In the genomic region with DNA sequence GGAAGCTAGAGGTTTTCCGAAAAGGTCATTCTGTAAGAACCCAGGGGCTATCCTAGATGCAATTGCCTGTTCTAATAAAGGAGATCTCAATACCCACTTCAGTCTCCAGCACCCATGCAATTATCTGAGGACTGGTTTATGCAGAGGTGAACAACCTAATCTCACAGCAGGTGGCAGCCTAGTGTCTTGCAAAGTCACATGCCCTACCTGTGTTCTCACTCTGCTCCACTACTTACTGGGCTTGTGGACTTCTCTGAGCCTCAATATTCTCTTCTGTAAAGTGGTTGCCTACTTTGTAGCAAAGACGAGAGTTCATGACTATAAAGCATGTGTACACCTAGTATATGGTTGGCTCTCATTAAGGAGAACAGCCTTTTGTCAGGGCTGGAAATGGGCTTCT, we compare ENCODE assay signal across 8 cellular contexts. TPM values are rescaled to one million over a fixed set of nuclear protein-coding genes. Genes with fewer than 3 reads are reported as not detected.
DNase-seq lines count a peak whose midpoint lies in the region; ATAC-seq and TF ChIP-seq lines count a peak whose summit lies in the region.

No MANE protein-coding gene starts in this region.

- no peak overlapping the region for H3K27ac Mint-ChIP-seq in CD4-positive, CD25-positive, alpha-beta regulatory T cell

- no peak overlapping the region for H3K4me3 Mint-ChIP-seq in CD4-positive, CD25-positive, alpha-beta regulatory T cell

- ATAC-seq in CD4-positive, CD25-positive, alpha-beta regulatory T cell (ENCODE audit: low read depth in 2 of 2), result no peak
- ATAC-seq in GM18519 (IDR thresholded peaks at IDR 0.05; ENCODE audit: low FRiP score, unreplicated experiment) (peak; percentile 61), HG03342 (IDR thresholded peaks at IDR 0.05; ENCODE audit: unreplicated experiment) (no peak)

- peaks cover 0 to 1% (median 0%) of the 10 kb centered on the region in 7 donors for H3K9me3 Mint-ChIP-seq in CD4-positive, CD25-positive, alpha-beta regulatory T cell

- H3K4me1 ChIP-seq in CD4-positive, CD25-positive, alpha-beta regulatory T cell (ENCODE audit: control insufficient read depth, insufficient read depth, low read length, poor library complexity, severe bottlenecking), result no peaks in the 10 kb centered on the region

- intact Hi-C loops in posterior cingulate gyrus (cut with DNase I), result no loop called here

- TF ChIP-seq CTCF in LNCAP (IDR thresholded peaks at IDR 0.05) (peak; percentile 66), kidney epithelial cell (IDR thresholded peaks at IDR 0.05; ENCODE audit: insufficient read depth, low read length, poor library complexity, severe bottlenecking) (peak; percentile 59)

- DNase-seq in CD4-positive, CD25-positive, alpha-beta regulatory T cell, result peak in 2 of 3 donors; percentile 23 to 37
- DNase-seq in SW480 (ENCODE audit: low spot score) (peak; percentile 64), kidney epithelial cell (ENCODE audit: low read depth) (no peak), posterior cingulate gyrus (no peak), anterior cingulate cortex (lab: John Stamatoyannopoulos, UW) (no peak)

- no peaks in the 10 kb centered on the region for H3K9me3 ChIP-seq in CD4-positive, CD25-positive, alpha-beta regulatory T cell (ENCODE audit: control insufficient read depth in 2 of 2, low read length in 2 of 2)

- H3K27me3 Mint-ChIP-seq in CD4-positive, CD25-positive, alpha-beta regulatory T cell, result peaks cover 13% of the 10 kb centered on the region

- H3K4me3 ChIP-seq in CD4-positive, CD25-positive, alpha-beta regulatory T cell (ENCODE audit: low read depth, low read length), result no peak overlapping the region
- no peak overlapping the region for H3K4me3 ChIP-seq in kidney epithelial cell (ENCODE audit: low read depth, low read length)

- H3K27ac ChIP-seq in CD4-positive, CD25-positive, alpha-beta regulatory T cell (ENCODE audit: insufficient read depth, low read length, poor library complexity, severe bottlenecking), result no peak overlapping the region

- no peaks in the 10 kb centered on the region for H3K36me3 Mint-ChIP-seq in CD4-positive, CD25-positive, alpha-beta regulatory T cell

- no peaks in the 10 kb centered on the region for H3K4me1 Mint-ChIP-seq in CD4-positive, CD25-positive, alpha-beta regulatory T cell

- no peaks in the 10 kb centered on the region for H3K36me3 ChIP-seq in CD4-positive, CD25-positive, alpha-beta regulatory T cell (ENCODE audit: control insufficient read depth, insufficient read depth, low read length)
- H3K36me3 ChIP-seq in kidney epithelial cell (ENCODE audit: control insufficient read depth, insufficient read depth, low read length), result no peaks in the 10 kb centered on the region

- H3K27me3 ChIP-seq in CD4-positive, CD25-positive, alpha-beta regulatory T cell (ENCODE audit: control insufficient read depth, insufficient read depth, low read length), result peaks cover 2% of the 10 kb centered on the region
- no peaks in the 10 kb centered on the region for H3K27me3 ChIP-seq in kidney epithelial cell (ENCODE audit: control insufficient read depth, insufficient read depth, low read length)

RNA-seq across cellular contexts. Expression of a gene that starts 21.0 kb away (rescaled TPM):
- 1.7 TPM for total RNA-seq in CD4-positive, CD25-positive, alpha-beta regulatory T cell
- 10 to 100 TPM in 1 of 4 donors, 1 to 10 TPM in 3; 8.0 to 11.8 (median 9.4) TPM for polyA plus RNA-seq in CD4-positive, CD25-positive, alpha-beta regulatory T cell
- 87.2 and 93.9 TPM in 2 replicates for total RNA-seq in kidney epithelial cell

RNA-seq across cellular contexts. Expression of a gene that starts 52.8 kb away (rescaled TPM):
- total RNA-seq in CD4-positive, CD25-positive, alpha-beta regulatory T cell, result not detected
- not detected for polyA plus RNA-seq in CD4-positive, CD25-positive, alpha-beta regulatory T cell
- total RNA-seq in kidney epithelial cell, result 2.5 and 10.0 TPM in 2 replicates

Comparison
In these comparisons a context has a peak if more than half of its experiments do, and no peak if none do; other contexts are left out.
1. DNase-seq: peak in CD4-positive, CD25-positive, alpha-beta regulatory T cell (2 of 3) and SW480 (single experiment); none in kidney epithelial cell (single experiment), posterior cingulate gyrus (0 of 10) and anterior cingulate cortex (0 of 58).
2. RNA of a gene that starts 21.0 kb away (total RNA-seq): 87.2 to 93.9 TPM in kidney epithelial cell; 1.7 TPM in CD4-positive, CD25-positive, alpha-beta regulatory T cell (single experiment); every median in the first group is over 10 times any median in the second.